In the genomic region with DNA sequence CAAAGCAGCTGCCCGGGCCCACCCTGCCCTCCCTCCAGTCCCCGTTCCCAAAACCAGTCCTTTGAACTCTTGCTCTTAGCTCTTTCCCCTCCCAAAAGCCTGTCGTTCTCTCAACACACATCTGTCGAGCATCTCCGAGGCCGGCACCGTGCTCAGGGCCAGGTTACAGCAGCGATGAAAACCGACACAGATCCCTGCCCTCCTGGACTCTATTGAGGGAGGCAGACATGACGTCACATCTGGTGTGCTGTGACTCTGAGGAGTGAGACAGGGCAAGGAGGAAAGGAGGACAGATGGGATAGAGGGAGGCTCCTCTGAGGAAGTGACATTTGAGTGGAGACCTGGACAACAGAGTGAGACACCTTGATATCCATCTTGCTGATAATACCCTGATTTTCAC, we compare ENCODE assay signal across 23 cellular contexts.
"Had no signal": no experiment of that assay in that cellular context is flagged by ENCODE, and none has a peak within 500 bp of the region (broad histone marks: within the 10 kb centered on the region; RNA-seq: fewer than 3 reads in every experiment).

No MANE protein-coding gene starts in this region.

- H3K9me3 ChIP-seq: ascending aorta, breast epithelium, gastroesophageal sphincter, heart right ventricle, ovary, sigmoid colon, thoracic aorta, upper lobe of left lung had no signal

- DNase-seq: activated CD4-positive, alpha-beta T cell treated with anti-CD3 and anti-CD28 coated beads, Interleukin-2, amount 50 U/mL, for 1 hour; activated CD4-positive, CD25-positive, alpha-beta regulatory T cell treated with anti-CD3 and anti-CD28 coated beads, Interleukin-2, amount 50 U/mL, for 72 hours; activated CD8-positive, alpha-beta memory T cell treated with anti-CD3 and anti-CD28 coated beads, Interleukin-2, amount 50 U/mL, for 4 hours; activated naive CD4-positive, alpha-beta T cell treated with anti-CD3 and anti-CD28 coated beads for 36 hours; activated T-cell treated with anti-CD3 and anti-CD28 coated beads, Interleukin-2, amount 50 U/mL, for 4 hours; cerebellar nuclear complex; effector CD8-positive, alpha-beta T cell; heart right ventricle; immature natural killer cell; kidney glomerular epithelial cell; naive thymus-derived CD4-positive, alpha-beta T cell; ovary; sigmoid colon; stimulated activated CD4-positive, alpha-beta T cell treated with anti-CD3 and anti-CD28 coated beads, Interleukin-4, amount 100 ng/mL, for 24 hours; T-helper 1 cell; T-helper 9 cell; upper lobe of left lung had no signal

- ATAC-seq: activated T-cell treated with anti-CD3 and anti-CD28 coated beads, Interleukin-2, amount 50 U/mL, for 4 hours; esophagus mucosa; gastroesophageal sphincter; heart right ventricle; naive thymus-derived CD4-positive, alpha-beta T cell; stimulated activated memory B cell treated with anti-CD40 and anti-IgM and Interleukin-4, amounts not matched to agents 10 μg/mL and 1 μg/mL and 100 μg/mL, for 72 hours had no signal

- H3K4me1 ChIP-seq: ascending aorta, breast epithelium, gastroesophageal sphincter, upper lobe of left lung had no signal

- H3K27me3 ChIP-seq: ascending aorta, breast epithelium, ovary, sigmoid colon, upper lobe of left lung had no signal

- H3K4me3 ChIP-seq: ascending aorta, breast epithelium, gastroesophageal sphincter, heart right ventricle, ovary, sigmoid colon, thoracic aorta, upper lobe of left lung had no signal

- H3K27ac ChIP-seq: ascending aorta, breast epithelium, gastroesophageal sphincter, ovary, sigmoid colon, thoracic aorta, upper lobe of left lung had no signal

- H3K36me3 ChIP-seq: ascending aorta, breast epithelium, gastroesophageal sphincter, heart right ventricle, ovary, sigmoid colon, thoracic aorta, upper lobe of left lung had no signal
